ENCODE assay signal across 9 cellular contexts in genomic region chr1:16613185-16614147, GRCh38. TPM values are rescaled to one million over a fixed set of nuclear protein-coding genes. Genes with fewer than 3 reads are reported as not detected.
A peak's percentile ranks its signal among the peaks of the same experiment; 100 is the strongest.
DNase-seq lines count a peak whose midpoint lies in the region; ATAC-seq and TF ChIP-seq lines count a peak whose summit lies in the region.
"Had no signal": no experiment of that assay in that cellular context is flagged by ENCODE, and none has a peak within 500 bp of the region (broad histone marks: within the 10 kb centered on the region; RNA-seq: fewer than 3 reads in every experiment).

Gene NBPF1, minus strand, starts transcription at chr1:16613564.

- H3K36me3 Mint-ChIP-seq in CD4-positive, alpha-beta T cell (ENCODE audit: low read depth) = no peaks in the 10 kb centered on the region

- H3K9me3 ChIP-seq in CD4-positive, alpha-beta T cell (ENCODE audit: control insufficient read depth, low read length) = no peaks in the 10 kb centered on the region
- H3K9me3 ChIP-seq in effector memory CD4-positive, alpha-beta T cell (ENCODE audit: control insufficient read depth, low read length) = no peaks in the 10 kb centered on the region
- no peaks in the 10 kb centered on the region for H3K9me3 ChIP-seq in lung (ENCODE audit: control insufficient read depth in 2 of 2, insufficient read depth in 1 of 2, low read length in 1 of 2)

- CTCF ChIA-PET in CD4-positive, alpha-beta T cell (lab: Charles Lee) = interaction anchor here (1.2 to 1.7 kb wide), 2 partner anchors 8 to 11 kb away, joined by 3 to 5 read pairs; no protein-coding TSS in a partner anchor

- no peak for TF ChIP-seq CTCF in CD4-positive, alpha-beta T cell (IDR thresholded peaks at IDR 0.05)
- TF ChIP-seq CTCF in HL-60 (IDR thresholded peaks at IDR 0.05; ENCODE audit: insufficient read depth, low read length) (no peak), lung (IDR thresholded peaks at IDR 0.05; ENCODE audit: control extremely low read depth, extremely low read depth) (peak; percentile 1)

- H3K36me3 ChIP-seq in effector memory CD4-positive, alpha-beta T cell (ENCODE audit: control insufficient read depth, insufficient read depth, low read length) = peaks cover 2% of the 10 kb centered on the region
- H3K36me3 ChIP-seq in lung (ENCODE audit: control insufficient read depth in 2 of 2, insufficient read depth in 2 of 2, low read length in 2 of 2) = peaks cover 0 to 3% of the 10 kb centered on the region in 2 donors

- no peaks in the 10 kb centered on the region for H3K4me1 Mint-ChIP-seq in CD4-positive, alpha-beta T cell (ENCODE audit: low read depth)

- H3K4me3 Mint-ChIP-seq in CD4-positive, alpha-beta T cell = no peak within 1 kb of the TSS
- H3K4me3 Mint-ChIP-seq: dendritic cell treated with granulocyte-macrophage colony-stimulating factor and Interleukin-4, amounts not matched to agents 40 ng/mL and 50 ng/mL, for 4 days had no signal

- POLR2A ChIA-PET in CD4-positive, alpha-beta T cell (lab: Charles Lee) = interaction anchor here (0.7 to 2.0 kb wide), 9 partner anchors 9 to 338 kb away, joined by 3 to 7 read pairs (median 4); no protein-coding TSS in a partner anchor

- intact Hi-C loops in CD4-positive, alpha-beta T cell (cut with DNase I, micrococcal nuclease) = loop anchor here (2.0 to 10.0 kb wide), 5 partner anchors 119 to 406 kb away; partner anchors contain the start of genes CROCC (in 1 of the 2), NECAP2 (in 1 of the 2) and SZRD1 (in 1 of the 2)

- WGBS in lung, 2 donors = 0 to 1% methylated on average over 82 of the region's 82 CpGs

- peaks cover 18% of the 10 kb centered on the region for H3K4me1 ChIP-seq in effector memory CD4-positive, alpha-beta T cell (ENCODE audit: control insufficient read depth, insufficient read depth, low read length, poor library complexity, severe bottlenecking)
- H3K4me1 ChIP-seq in lung (ENCODE audit: control insufficient read depth in 2 of 2, insufficient read depth in 2 of 2, low read length in 2 of 2) = peaks cover 0 to 7% of the 10 kb centered on the region in 2 donors

- no peaks in the 10 kb centered on the region for H3K9me3 Mint-ChIP-seq in CD4-positive, alpha-beta T cell
- H3K9me3 Mint-ChIP-seq: dendritic cell treated with granulocyte-macrophage colony-stimulating factor and Interleukin-4, amounts not matched to agents 40 ng/mL and 50 ng/mL, for 4 days had no signal

- peak; percentile 76 to 94 (median 87) for DNase-seq in CD4-positive, alpha-beta T cell
- DNase-seq in HL-60 (ENCODE audit: low read depth in 1 of 2, low spot score in 1 of 2) = peak; percentile 86 to 95
- DNase-seq in NCI-H82 treated with DMSO at 0.1 percent for 48 hours (lab: John Stamatoyannopoulos, UW; ENCODE audit: unreplicated experiment) = peak; percentile 100
- peak; percentile 79 to 92 for DNase-seq in activated CD8-positive, alpha-beta memory T cell treated with anti-CD3 and anti-CD28 coated beads for 1 hour (ENCODE audit: extremely low read depth in 1 of 2, low read depth in 1 of 2)
- peak; percentile 73 to 78 (median 76) for DNase-seq in effector memory CD4-positive, alpha-beta T cell
- DNase-seq in lung (ENCODE audit: low spot score) = peak; percentile 100
- peak; percentile 69 to 96 (median 83) for DNase-seq in stimulated activated CD4-positive, alpha-beta T cell treated with anti-CD3 and anti-CD28 coated beads, TNF-alpha, amount 100 ng/mL, for 1 hour (ENCODE audit: low read depth in 3 of 3, low spot score in 1 of 3)

- H3K4me3 ChIP-seq in HL-60 (replicated peaks; ENCODE audit: insufficient read depth, low read length) = peak within 1 kb of the TSS; percentile 83
- H3K4me3 ChIP-seq in effector memory CD4-positive, alpha-beta T cell (ENCODE audit: insufficient read depth, low read depth, low read length, poor library complexity, severe bottlenecking) = peak within 1 kb of the TSS; percentile 98
- peak within 1 kb of the TSS; percentile 72 for H3K4me3 ChIP-seq in lung

- peak within 1 kb of the TSS; percentile 11 for H3K27ac ChIP-seq in CD4-positive, alpha-beta T cell (ENCODE audit: low read depth, low read length)
- H3K27ac ChIP-seq in HL-60 (replicated peaks) = 0 out of 2 replicates have a peak within 1 kb of the TSS, but pooled peaks have one; percentile 0
- H3K27ac ChIP-seq in effector memory CD4-positive, alpha-beta T cell (ENCODE audit: insufficient read depth, low read length, poor library complexity, severe bottlenecking) = peak within 1 kb of the TSS; percentile 54
- peak within 1 kb of the TSS; percentile 52 to 55 for H3K27ac ChIP-seq in lung (ENCODE audit: low read depth in 1 of 2, low read length in 1 of 2)

- H3K27me3 ChIP-seq in CD4-positive, alpha-beta T cell (ENCODE audit: control insufficient read depth, insufficient read depth, low read length) = peaks cover 9% of the 10 kb centered on the region
- H3K27me3 ChIP-seq in HL-60 (ENCODE audit: insufficient read depth, poor library complexity, severe bottlenecking) (peaks cover 15% of the 10 kb centered on the region), lung (ENCODE audit: control insufficient read depth, insufficient read depth) (no peaks in the 10 kb centered on the region)
- no peaks in the 10 kb centered on the region for H3K27me3 ChIP-seq in effector memory CD4-positive, alpha-beta T cell (replicated peaks; ENCODE audit: control insufficient read depth, insufficient read depth, low read length, poor library complexity, severe bottlenecking)

- H3K27ac Mint-ChIP-seq in CD4-positive, alpha-beta T cell = no peak within 1 kb of the TSS
- H3K27ac Mint-ChIP-seq: dendritic cell treated with granulocyte-macrophage colony-stimulating factor and Interleukin-4, amounts not matched to agents 40 ng/mL and 50 ng/mL, for 4 days had no signal

- H3K27me3 Mint-ChIP-seq in CD4-positive, alpha-beta T cell = no peaks in the 10 kb centered on the region
- H3K27me3 Mint-ChIP-seq: dendritic cell treated with granulocyte-macrophage colony-stimulating factor and Interleukin-4, amounts not matched to agents 40 ng/mL and 50 ng/mL, for 4 days had no signal

- peak; percentile 94 for ATAC-seq in CD4-positive, alpha-beta T cell (ENCODE audit: poor library complexity)
- peak; percentile 74 for ATAC-seq in GM19468 (IDR thresholded peaks at IDR 0.05; ENCODE audit: extremely low read depth, unreplicated experiment)
- peak; percentile 99 for ATAC-seq in lung (ENCODE audit: insufficient read depth, low FRiP score)

RNA-seq across cellular contexts. Expression of gene NBPF1, which starts in this region (rescaled TPM):
- 10 to 100 TPM; 15.0 to 15.9 TPM for total RNA-seq in CD4-positive, alpha-beta T cell
- 10 to 100 TPM; 54.1 to 83.8 TPM for total RNA-seq in lung
- 1 to 10 TPM; 4.3 to 5.7 TPM for polyA plus RNA-seq in lung

Comparison
In these comparisons a context has a peak if more than half of its experiments do, and no peak if none do; other contexts are left out.
1. Peak in every context shown above with its lines: DNase-seq, ATAC-seq, H3K4me3 ChIP-seq and H3K27ac ChIP-seq.
2. H3K27ac ChIP-seq: peak in every context shown above with its lines; median percentile 54 in effector memory CD4-positive, alpha-beta T cell; 54 in lung; 11 in CD4-positive, alpha-beta T cell; 0 in HL-60.